In the genomic region with DNA sequence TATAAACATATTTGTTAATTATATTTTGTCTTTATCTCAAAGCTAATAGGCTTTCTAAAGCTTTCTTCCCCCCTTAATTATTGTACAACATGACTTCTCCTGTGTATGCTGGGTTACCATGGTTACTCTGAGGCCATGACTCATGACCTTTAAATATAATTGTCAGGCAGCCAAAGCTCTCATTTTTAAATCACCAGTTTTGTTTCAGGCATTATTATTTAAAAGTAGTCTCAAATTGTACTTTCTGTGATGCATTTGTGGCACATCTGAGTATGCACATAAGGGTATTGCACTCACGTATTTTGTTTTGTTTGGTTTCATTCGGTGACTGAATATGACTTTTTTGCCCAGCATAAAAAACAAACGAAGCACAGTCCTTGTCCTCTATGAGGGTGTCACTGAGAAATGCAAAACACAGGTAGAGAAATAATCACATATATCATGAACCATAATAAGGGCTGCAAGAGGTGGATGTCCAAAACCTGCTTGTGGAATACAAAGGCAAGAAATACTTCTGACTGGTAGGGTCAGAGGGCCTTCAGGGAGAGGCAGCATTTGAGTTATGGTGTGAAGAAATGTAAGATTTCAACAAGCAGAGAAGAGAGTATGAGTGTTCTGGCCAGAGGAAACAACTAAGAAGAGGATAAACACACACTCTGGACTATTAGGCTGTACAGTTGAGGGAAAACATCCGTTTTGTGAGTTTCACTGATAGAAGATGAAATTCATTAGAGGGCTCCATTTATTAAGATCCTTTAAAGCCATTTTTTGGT, we compare ENCODE assay signal across 9 cellular contexts. TPM values are rescaled to one million over a fixed set of nuclear protein-coding genes. Genes with fewer than 3 reads are reported as not detected.
DNase-seq lines count a peak whose midpoint lies in the region; ATAC-seq, FAIRE-seq and TF ChIP-seq lines count a peak whose summit lies in the region.
"Had no signal": no experiment of that assay in that cellular context is flagged by ENCODE, and none has a peak within 500 bp of the region (broad histone marks: within the 10 kb centered on the region; RNA-seq: fewer than 3 reads in every experiment).

No MANE protein-coding gene starts in this region.

- H3K4me2 ChIP-seq in HepG2 (ENCODE audit: low read depth, low read length) = no peak overlapping the region

- peaks cover 2 to 6% of the 10 kb centered on the region in 2 donors for H3K27me3 Mint-ChIP-seq in CD4-positive, alpha-beta memory T cell

- no peaks in the 10 kb centered on the region for H3K79me2 ChIP-seq in HepG2 (ENCODE audit: insufficient read depth, low read length)

- TF ChIP-seq CTCF in HepG2 (CRISPR knock-in tag; IDR thresholded peaks at IDR 0.05) (no peak), right lobe of liver (IDR thresholded peaks at IDR 0.05) (no peak), heart right ventricle (IDR thresholded peaks at IDR 0.05) (no peak), lower leg skin (IDR thresholded peaks at IDR 0.05) (no peak)

- H3K4me3 Mint-ChIP-seq in CD4-positive, alpha-beta memory T cell = no peak overlapping the region

- ATAC-seq in HepG2 (no peak), right lobe of liver (no peak), SK-N-SH treated with all-trans-retinoic acid at 6 μM for 48 hours (peak; percentile 26; the same call in 1 of the 3 replicates), heart right ventricle (peak in 6 of 8 donors; percentile 46 to 71 (median 58))
- ATAC-seq: stimulated activated naive CD8-positive, alpha-beta T cell treated with anti-CD3 and anti-CD28 coated beads, Interleukin-15, Interleukin-2, amounts not matched to agents 100 U/mL and 50 U/mL, for 24 hours had no signal

- intact Hi-C loops in HepG2 (cut with micrococcal nuclease; ENCODE audit: unreplicated experiment) = no loop called here
- intact Hi-C loops in right lobe of liver (cut with DNase I) = no loop called here
- intact Hi-C loops in heart right ventricle (cut with DNase I) = loop anchor here in 1 of 10 donors (10.0 kb wide), 1 partner anchor 131 kb away; no protein-coding TSS in a partner anchor
- intact Hi-C loops in lower leg skin (cut with DNase I; ENCODE audit: low total_unique reads) = no loop called here
- intact Hi-C loops in CD4-positive, alpha-beta memory T cell (cut with micrococcal nuclease) = no loop called here

- WGBS in HepG2 (ENCODE audit: low lambda C conversion rate) = 34% methylated on average over 4 of the region's 4 CpGs
- WGBS in right lobe of liver (ENCODE audit: insufficient coverage, low coverage, low lambda C conversion rate, missing lambda C conversion rate) = 33% methylated on average over 4 of the region's 4 CpGs
- 43 to 61% methylated on average over 4 of the region's 4 CpGs for WGBS in heart right ventricle, 2 donors
- 50 to 52% methylated on average over 4 of the region's 4 CpGs for WGBS in lower leg skin, 2 donors

- H2AFZ ChIP-seq in HepG2 (ENCODE audit: low read length) = no peak overlapping the region

- H3K36me3 Mint-ChIP-seq in CD4-positive, alpha-beta memory T cell = no peaks in the 10 kb centered on the region

- FAIRE-seq in HepG2 (lab: Jason Lieb, UNC) = no peak

- TF ChIP-seq POLR2A in HepG2 (IDR thresholded peaks at IDR 0.05; ENCODE audit: insufficient read depth in 1 of 2, low read depth in 2 of 2, low read length in 2 of 2) = no peak
- no peak for TF ChIP-seq POLR2A in right lobe of liver (IDR thresholded peaks at IDR 0.05)
- TF ChIP-seq POLR2A in lower leg skin (IDR thresholded peaks at IDR 0.05) = no peak

- H3K9me3 Mint-ChIP-seq in CD4-positive, alpha-beta memory T cell = peaks cover 0 to 3% (median 0%) of the 10 kb centered on the region in 8 donors

- in situ Hi-C loops in HepG2 (cut with HindIII; ENCODE audit: extremely low pct_ligation_motif_present, low pct_unique_long_range_greater_than_20kb) = no loop called here

- no peak for TF ChIP-seq EP300 in HepG2 (IDR thresholded peaks at IDR 0.05; ENCODE audit: low read depth in 2 of 2, low read length in 2 of 2)
- no peak for TF ChIP-seq EP300 in HepG2 (CRISPR knock-in tag; IDR thresholded peaks at IDR 0.05; ENCODE audit: borderline replicate concordance)

- POLR2A ChIA-PET in HepG2 (lab: Yijun Ruan, JAX) = no interaction called here
- POLR2A ChIA-PET in CD4-positive, alpha-beta memory T cell (lab: Charles Lee; ENCODE audit: partially characterized antibody) = no interaction called here

- CTCF ChIA-PET in HepG2 (lab: Yijun Ruan, JAX; ENCODE audit: low intra/inter-chr PET ratio, low total read pairs) = no interaction called here
- CTCF ChIA-PET in CD4-positive, alpha-beta memory T cell (lab: Charles Lee; ENCODE audit: partially characterized antibody) = no interaction called here

- no peaks in the 10 kb centered on the region for H3K4me1 Mint-ChIP-seq in CD4-positive, alpha-beta memory T cell

- TF ChIP-seq RAD21 in HepG2 (CRISPR knock-in tag; IDR thresholded peaks at IDR 0.05) = no peak

- H3K27ac ChIP-seq in HepG2 (ENCODE audit: extremely low read length, insufficient read depth, low read length) (no peak overlapping the region), right lobe of liver (no peak overlapping the region), heart right ventricle (peak overlapping the region in 5 of 10 donors; percentile 3 to 34 (median 18))
- H3K27ac ChIP-seq in CD4-positive, alpha-beta memory T cell (ENCODE audit: low read depth, low read length) = no peak overlapping the region

- no peak for DNase-seq in HepG2 (ENCODE audit: low spot score)
- no peak for DNase-seq in right lobe of liver
- peak in 1 of 2 donors; percentile 23 for DNase-seq in heart right ventricle
- DNase-seq in ureter (ENCODE audit: low spot score) = no peak
- DNase-seq in lower leg skin (ENCODE audit: low spot score in 2 of 2) = no peak
- no peak for DNase-seq in CD4-positive, alpha-beta memory T cell
- no peak for DNase-seq in activated gamma-delta T cell (lab: John Stamatoyannopoulos, UW)
- DNase-seq: stimulated activated naive CD8-positive, alpha-beta T cell treated with anti-CD3 and anti-CD28 coated beads, Interleukin-15, Interleukin-2, amounts not matched to agents 100 U/mL and 50 U/mL, for 24 hours had no signal

- H4K20me1 ChIP-seq in HepG2 (ENCODE audit: insufficient read depth, low read length) = no peaks in the 10 kb centered on the region

- no peak overlapping the region for H3K4me3 ChIP-seq in HepG2 (replicated peaks in 1 of 3; ENCODE audit: insufficient read depth in 1 of 3, low read depth in 2 of 3, low read length in 3 of 3)
- H3K4me3 ChIP-seq in right lobe of liver = no peak overlapping the region
- no peak overlapping the region for H3K4me3 ChIP-seq in heart right ventricle
- no peak overlapping the region for H3K4me3 ChIP-seq in lower leg skin (ENCODE audit: low read depth, poor library complexity, severe bottlenecking)
- H3K4me3 ChIP-seq in CD4-positive, alpha-beta memory T cell (ENCODE audit: low read length in 2 of 2) = no peak overlapping the region

- H3K36me3 ChIP-seq in HepG2 (replicated peaks in 1 of 2; ENCODE audit: control insufficient read depth in 1 of 2, insufficient read depth in 2 of 2, low read length in 2 of 2) (no peaks in the 10 kb centered on the region), right lobe of liver (no peaks in the 10 kb centered on the region), heart right ventricle (no peaks in the 10 kb centered on the region)
- H3K36me3 ChIP-seq in CD4-positive, alpha-beta memory T cell (ENCODE audit: insufficient read depth, low read length) = no peaks in the 10 kb centered on the region

- BruUV-seq in HepG2 (replicated peaks; lab: Mats Ljungman, UMichigan) = no TSS peak

- H3K27me3 ChIP-seq in HepG2 (ENCODE audit: control insufficient read depth in 1 of 2, insufficient read depth in 2 of 2, low read length in 2 of 2) (no peaks in the 10 kb centered on the region), right lobe of liver (no peaks in the 10 kb centered on the region), heart right ventricle (no peaks in the 10 kb centered on the region)
- no peaks in the 10 kb centered on the region for H3K27me3 ChIP-seq in CD4-positive, alpha-beta memory T cell (ENCODE audit: insufficient read depth, low read length)

- no peak overlapping the region for H3K27ac Mint-ChIP-seq in CD4-positive, alpha-beta memory T cell

- H3K9me3 ChIP-seq in HepG2 (ENCODE audit: low read length) (no peaks in the 10 kb centered on the region), right lobe of liver (no peaks in the 10 kb centered on the region), heart right ventricle (no peaks in the 10 kb centered on the region)
- H3K9me3 ChIP-seq in CD4-positive, alpha-beta memory T cell (ENCODE audit: control insufficient read depth in 1 of 2, low read length in 2 of 2) = no peaks in the 10 kb centered on the region

- no peaks in the 10 kb centered on the region for H3K4me1 ChIP-seq in HepG2 (ENCODE audit: insufficient read depth, low read length)
- H3K4me1 ChIP-seq in right lobe of liver = no peaks in the 10 kb centered on the region
- peaks cover 0 to 54% (median 26%) of the 10 kb centered on the region in 9 donors for H3K4me1 ChIP-seq in heart right ventricle
- H3K4me1 ChIP-seq in CD4-positive, alpha-beta memory T cell (ENCODE audit: insufficient read depth, low read length) = no peaks in the 10 kb centered on the region

- no peak overlapping the region for H3K9ac ChIP-seq in HepG2 (ENCODE audit: insufficient read depth, low read depth, low read length)

RNA-seq across cellular contexts. Expression of a gene that starts 2.1 kb away (rescaled TPM):
- not detected in 2 replicates for total RNA-seq in HepG2 (2016; rRNA removed; fragmentation: Illumina TruSeq; extraction: Trizol)
- total RNA-seq in HepG2 (2016; cell fraction: cytosol; rRNA removed; fragmentation: Illumina TruSeq; extraction: Trizol; ENCODE audit: low read depth) = not detected in 2 replicates
- not detected in 2 replicates for total RNA-seq in HepG2 (2016; cell fraction: insoluble cytoplasmic fraction; rRNA removed; fragmentation: Illumina TruSeq; extraction: Trizol)
- total RNA-seq in HepG2 (2016; cell fraction: membrane; rRNA removed; fragmentation: Illumina TruSeq; extraction: Trizol) = not detected in 2 replicates
- total RNA-seq in HepG2 (2016; cell fraction: nucleus; rRNA removed; fragmentation: Illumina TruSeq; extraction: Trizol) = not detected in 2 replicates
- not detected in 2 replicates for polyA plus RNA-seq in HepG2 (2011; rRNA removed)
- polyA plus RNA-seq in HepG2 (2011; cell fraction: cytosol; rRNA removed) = not detected in 2 replicates
- polyA plus RNA-seq in HepG2 (2011; cell fraction: nucleus; rRNA removed) = not detected in 2 replicates
- not detected in 2 replicates for polyA plus RNA-seq in HepG2 (2012)
- not detected in 2 replicates for polyA plus RNA-seq in HepG2 (2016; cell fraction: cytosol; fragmentation: Illumina TruSeq; extraction: Trizol; ENCODE audit: low read depth)
- not detected in 2 replicates for polyA plus RNA-seq in HepG2 (2016; cell fraction: insoluble cytoplasmic fraction; fragmentation: Illumina TruSeq; extraction: Trizol; ENCODE audit: low read depth)
- not detected in 2 replicates for polyA plus RNA-seq in HepG2 (2016; cell fraction: membrane; fragmentation: Illumina TruSeq; extraction: Trizol; ENCODE audit: low read depth)
- not detected in 2 replicates for polyA plus RNA-seq in HepG2 (2016; cell fraction: nucleus; fragmentation: Illumina TruSeq; extraction: Trizol; ENCODE audit: insufficient read depth, low read depth)
- polyA minus RNA-seq in HepG2 (2011; rRNA and poly(A)+ RNA removed; ENCODE audit: low replicate concordance) = not detected in 2 replicates
- not detected in 2 replicates for polyA minus RNA-seq in HepG2 (2011; cell fraction: cytosol; rRNA and poly(A)+ RNA removed)
- not detected in 2 replicates for polyA minus RNA-seq in HepG2 (2011; cell fraction: nucleus; rRNA and poly(A)+ RNA removed)
- not detected for total RNA-seq in right lobe of liver
- total RNA-seq in heart right ventricle = under 1 TPM in 3 of 10 donors, not detected in 7; 0.32 to 0.76 (median 0.33) TPM
- polyA plus RNA-seq in heart right ventricle = under 1 TPM in 1 of 2 donors, not detected in 1; 0.13 TPM
- total RNA-seq in ureter = 1.2 TPM
- not detected for total RNA-seq in lower leg skin
- total RNA-seq in CD4-positive, alpha-beta memory T cell = not detected
- polyA plus RNA-seq in CD4-positive, alpha-beta memory T cell = not detected

RNA-seq across cellular contexts. Expression of a gene that starts 56.4 kb away (rescaled TPM):
- total RNA-seq in HepG2 (2016; rRNA removed; fragmentation: Illumina TruSeq; extraction: Trizol) (not detected in 2 replicates), right lobe of liver (not detected), heart right ventricle (not detected), ureter (not detected), lower leg skin (not detected)
- not detected in 2 replicates for total RNA-seq in HepG2 (2016; cell fraction: cytosol; rRNA removed; fragmentation: Illumina TruSeq; extraction: Trizol; ENCODE audit: low read depth)
- not detected in 2 replicates for total RNA-seq in HepG2 (2016; cell fraction: insoluble cytoplasmic fraction; rRNA removed; fragmentation: Illumina TruSeq; extraction: Trizol)
- not detected in 2 replicates for total RNA-seq in HepG2 (2016; cell fraction: membrane; rRNA removed; fragmentation: Illumina TruSeq; extraction: Trizol)
- not detected in 2 replicates for total RNA-seq in HepG2 (2016; cell fraction: nucleus; rRNA removed; fragmentation: Illumina TruSeq; extraction: Trizol)
- polyA plus RNA-seq in HepG2 (2011; rRNA removed) (not detected in 2 replicates), heart right ventricle (not detected)
- polyA plus RNA-seq in HepG2 (2011; cell fraction: cytosol; rRNA removed) = not detected in 2 replicates
- not detected in 2 replicates for polyA plus RNA-seq in HepG2 (2011; cell fraction: nucleus; rRNA removed)
- polyA plus RNA-seq in HepG2 (2012) = not detected in 2 replicates
- not detected in 2 replicates for polyA plus RNA-seq in HepG2 (2016; cell fraction: cytosol; fragmentation: Illumina TruSeq; extraction: Trizol; ENCODE audit: low read depth)
- polyA plus RNA-seq in HepG2 (2016; cell fraction: insoluble cytoplasmic fraction; fragmentation: Illumina TruSeq; extraction: Trizol; ENCODE audit: low read depth) = not detected in 2 replicates
- not detected in 2 replicates for polyA plus RNA-seq in HepG2 (2016; cell fraction: membrane; fragmentation: Illumina TruSeq; extraction: Trizol; ENCODE audit: low read depth)
- not detected in 2 replicates for polyA plus RNA-seq in HepG2 (2016; cell fraction: nucleus; fragmentation: Illumina TruSeq; extraction: Trizol; ENCODE audit: insufficient read depth, low read depth)
- not detected in 2 replicates for polyA minus RNA-seq in HepG2 (2011; rRNA and poly(A)+ RNA removed; ENCODE audit: low replicate concordance)
- polyA minus RNA-seq in HepG2 (2011; cell fraction: cytosol; rRNA and poly(A)+ RNA removed) = not detected in 2 replicates
- not detected in 2 replicates for polyA minus RNA-seq in HepG2 (2011; cell fraction: nucleus; rRNA and poly(A)+ RNA removed)
- not detected for total RNA-seq in CD4-positive, alpha-beta memory T cell
- not detected for polyA plus RNA-seq in CD4-positive, alpha-beta memory T cell

Comparison
In these comparisons a context has a peak if more than half of its experiments do, and no peak if none do; other contexts are left out.
1. ATAC-seq: peak in SK-N-SH treated with all-trans-retinoic acid at 6 μM for 48 hours (single experiment) and heart right ventricle (6 of 8); none in HepG2 (single experiment) and right lobe of liver (0 of 4).